In the genomic region with DNA sequence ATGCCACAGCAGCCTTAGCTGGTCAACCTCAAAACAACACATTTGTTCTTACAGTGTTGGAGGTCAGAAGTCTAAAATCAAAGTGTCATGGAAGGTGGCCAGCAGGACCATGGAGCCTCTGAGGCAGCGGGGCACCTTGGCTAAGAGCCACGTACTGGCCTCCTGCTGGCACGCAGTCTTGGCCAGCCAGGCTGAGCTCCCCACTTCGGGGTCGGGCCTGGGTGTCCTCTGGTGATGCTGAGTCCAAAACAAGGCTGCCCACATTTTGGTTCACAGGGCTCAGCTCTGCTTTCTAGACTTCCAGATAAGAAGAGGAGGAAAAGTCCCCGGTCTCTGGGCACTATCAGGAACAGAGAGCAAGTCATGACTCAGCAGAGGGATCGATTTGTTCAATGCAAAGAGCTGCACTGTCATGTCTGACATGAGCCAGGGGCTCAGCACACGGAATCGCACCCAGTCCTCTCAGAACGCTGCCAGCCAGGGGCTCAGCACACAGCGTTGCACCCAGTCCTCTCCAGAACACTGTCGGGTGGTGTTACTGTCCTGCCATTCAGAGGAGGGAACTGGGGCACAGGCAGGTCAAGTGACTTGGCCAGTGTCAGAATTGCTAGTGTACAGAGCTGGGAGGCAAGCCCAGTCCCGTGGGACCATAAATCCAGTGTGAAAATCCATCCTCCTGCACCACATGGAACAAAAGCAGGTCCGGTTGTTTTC, we compare ENCODE assay signal across 12 cellular contexts. TPM values are rescaled to one million over a fixed set of nuclear protein-coding genes. Genes with fewer than 3 reads are reported as not detected.
A peak's percentile ranks its signal among the peaks of the same experiment; 100 is the strongest.
DNase-seq lines count a peak whose midpoint lies in the region; ATAC-seq, FAIRE-seq and TF ChIP-seq lines count a peak whose summit lies in the region.
"Had no signal": no experiment of that assay in that cellular context is flagged by ENCODE, and none has a peak within 500 bp of the region (broad histone marks: within the 10 kb centered on the region; RNA-seq: fewer than 3 reads in every experiment).

No MANE protein-coding gene starts in this region.

- TF ChIP-seq POLR2A in endothelial cell of umbilical vein (IDR thresholded peaks at IDR 0.05; ENCODE audit: low read depth, low read length): no peak

- H3K9me3 ChIP-seq in endothelial cell of umbilical vein (replicated peaks; ENCODE audit: control insufficient read depth, insufficient read depth, low read length) (no peaks in the 10 kb centered on the region), muscle layer of duodenum (ENCODE audit: control insufficient read depth in 1 of 2, low read length in 2 of 2) (no peaks in the 10 kb centered on the region), aorta (ENCODE audit: control insufficient read depth, low read length) (no peaks in the 10 kb centered on the region), MG63 (no peaks in the 10 kb centered on the region)
- H3K9me3 ChIP-seq: HAP-1 had no signal

- no peaks in the 10 kb centered on the region for H3K9me3 Mint-ChIP-seq in stimulated activated naive CD8-positive, alpha-beta T cell treated with anti-CD3 and anti-CD28 coated beads, Interleukin-15, Interleukin-2, amounts not matched to agents 100 ng/mL and 50 ng/mL, for 24 hours
- H3K9me3 Mint-ChIP-seq in stimulated activated naive CD8-positive, alpha-beta T cell treated with anti-CD3 and anti-CD28 coated beads, Interleukin-15, amount 100 ng/mL, for 72 hours: no peaks in the 10 kb centered on the region

- 41% methylated on average over 14 of the region's 14 CpGs for WGBS in aorta, 2 donors

- dilution Hi-C loops in endothelial cell of umbilical vein (cut with MboI; ENCODE audit: extremely low pct_ligation_motif_present, low sequenced_read_pairs): no loop called here

- no peaks in the 10 kb centered on the region for H3K9me1 ChIP-seq in endothelial cell of umbilical vein (replicated peaks; ENCODE audit: control insufficient read depth, extremely low read depth, insufficient read depth, low read length)

- peak overlapping the region; percentile 40 for H3K27ac Mint-ChIP-seq in stimulated activated naive CD8-positive, alpha-beta T cell treated with anti-CD3 and anti-CD28 coated beads, Interleukin-15, Interleukin-2, amounts not matched to agents 100 ng/mL and 50 ng/mL, for 24 hours
- H3K27ac Mint-ChIP-seq in stimulated activated naive CD8-positive, alpha-beta T cell treated with anti-CD3 and anti-CD28 coated beads, Interleukin-15, amount 100 ng/mL, for 72 hours: peak overlapping the region in 1 of 2 donors; percentile 63

- H3K36me3 Mint-ChIP-seq in stimulated activated naive CD8-positive, alpha-beta T cell treated with anti-CD3 and anti-CD28 coated beads, Interleukin-15, Interleukin-2, amounts not matched to agents 100 ng/mL and 50 ng/mL, for 24 hours (ENCODE audit: low read depth): peaks cover 11% of the 10 kb centered on the region

- no peaks in the 10 kb centered on the region for H3K27me3 Mint-ChIP-seq in stimulated activated naive CD8-positive, alpha-beta T cell treated with anti-CD3 and anti-CD28 coated beads, Interleukin-15, Interleukin-2, amounts not matched to agents 100 ng/mL and 50 ng/mL, for 24 hours
- no peaks in the 10 kb centered on the region for H3K27me3 Mint-ChIP-seq in stimulated activated naive CD8-positive, alpha-beta T cell treated with anti-CD3 and anti-CD28 coated beads, Interleukin-15, amount 100 ng/mL, for 72 hours

- H3K4me3 ChIP-seq in endothelial cell of umbilical vein (replicated peaks in 1 of 3; ENCODE audit: insufficient read depth in 1 of 3, low read depth in 1 of 3, low read length in 3 of 3) (no peak overlapping the region), muscle layer of duodenum (ENCODE audit: low read depth in 1 of 2, low read length in 2 of 2) (no peak overlapping the region), aorta (ENCODE audit: low read length in 2 of 2) (no peak overlapping the region), MG63 (no peak overlapping the region)
- H3K4me3 ChIP-seq: HAP-1 had no signal

- H3K4me1 ChIP-seq in endothelial cell of umbilical vein (ENCODE audit: control insufficient read depth, extremely low read depth, insufficient read depth, low read length): peaks cover 12% of the 10 kb centered on the region
- peaks cover 12% of the 10 kb centered on the region in 2 donors for H3K4me1 ChIP-seq in muscle layer of duodenum (ENCODE audit: control insufficient read depth in 1 of 2, insufficient read depth in 2 of 2, low read length in 2 of 2)
- no peaks in the 10 kb centered on the region for H3K4me1 ChIP-seq in aorta (ENCODE audit: control insufficient read depth in 1 of 2, insufficient read depth in 2 of 2, low read length in 2 of 2)
- H3K4me1 ChIP-seq: HAP-1 had no signal

- H4K20me1 ChIP-seq in endothelial cell of umbilical vein (replicated peaks; ENCODE audit: control insufficient read depth, extremely low read depth, insufficient read depth, low read length): no peaks in the 10 kb centered on the region

- peak overlapping the region; percentile 39 for H3K4me3 Mint-ChIP-seq in stimulated activated naive CD8-positive, alpha-beta T cell treated with anti-CD3 and anti-CD28 coated beads, Interleukin-15, Interleukin-2, amounts not matched to agents 100 ng/mL and 50 ng/mL, for 24 hours
- no peak overlapping the region for H3K4me3 Mint-ChIP-seq in stimulated activated naive CD8-positive, alpha-beta T cell treated with anti-CD3 and anti-CD28 coated beads, Interleukin-15, amount 100 ng/mL, for 72 hours

- peaks cover 44% of the 10 kb centered on the region for H3K4me1 Mint-ChIP-seq in stimulated activated naive CD8-positive, alpha-beta T cell treated with anti-CD3 and anti-CD28 coated beads, Interleukin-15, Interleukin-2, amounts not matched to agents 100 ng/mL and 50 ng/mL, for 24 hours (ENCODE audit: low read depth)
- H3K4me1 Mint-ChIP-seq in stimulated activated naive CD8-positive, alpha-beta T cell treated with anti-CD3 and anti-CD28 coated beads, Interleukin-15, amount 100 ng/mL, for 72 hours: peaks cover 52% of the 10 kb centered on the region

- H3K9ac ChIP-seq in endothelial cell of umbilical vein (replicated peaks; ENCODE audit: extremely low read depth, insufficient read depth, low read length): no peak overlapping the region

- H3K27me3 ChIP-seq in endothelial cell of umbilical vein (ENCODE audit: control insufficient read depth in 2 of 2, insufficient read depth in 2 of 2, low read length in 2 of 2): no peaks in the 10 kb centered on the region
- H3K27me3 ChIP-seq in muscle layer of duodenum (ENCODE audit: low read depth, low read length): no peaks in the 10 kb centered on the region
- H3K27me3 ChIP-seq in aorta (ENCODE audit: control insufficient read depth in 1 of 2, insufficient read depth in 2 of 2, low read length in 1 of 2): no peaks in the 10 kb centered on the region
- no peaks in the 10 kb centered on the region for H3K27me3 ChIP-seq in MG63

- peak overlapping the region; percentile 38 for H2AFZ ChIP-seq in endothelial cell of umbilical vein (ENCODE audit: low read depth, low read length)

- no peak for FAIRE-seq in endothelial cell of umbilical vein (lab: Jason Lieb, UNC)

- H3K79me2 ChIP-seq in endothelial cell of umbilical vein (ENCODE audit: control insufficient read depth, insufficient read depth, low read length): no peaks in the 10 kb centered on the region

- H3K27ac ChIP-seq in endothelial cell of umbilical vein (ENCODE audit: insufficient read depth, low read depth, low read length) (no peak overlapping the region), muscle layer of duodenum (ENCODE audit: low read length) (peak overlapping the region; percentile 36), aorta (ENCODE audit: low read depth in 1 of 2, low read length in 2 of 2) (no peak overlapping the region)

- no peak for TF ChIP-seq CTCF in endothelial cell of umbilical vein (IDR thresholded peaks at IDR 0.05; ENCODE audit: extremely low read depth in 1 of 2, insufficient read depth in 1 of 2, low read depth in 1 of 2, low read length in 2 of 2)

- CTCF ChIA-PET in endothelial cell of umbilical vein (lab: Charles Lee): interaction anchor here (1.0 to 2.3 kb wide), 8 partner anchors 13 to 397 kb away, joined by 3 to 8 read pairs (median 4); no protein-coding TSS in a partner anchor

- no peak overlapping the region for H3K4me2 ChIP-seq in endothelial cell of umbilical vein (ENCODE audit: insufficient read depth, low read length)

- no peak for DNase-seq in stimulated activated naive CD8-positive, alpha-beta T cell treated with anti-CD3 and anti-CD28 coated beads, Interleukin-15, amount 100 ng/mL, for 72 hours
- peak; percentile 29 for DNase-seq in endothelial cell of umbilical vein (ENCODE audit: low read depth, low spot score)
- DNase-seq in aorta: no peak
- no peak for DNase-seq in retina
- no peak for DNase-seq in stimulated activated CD4-positive, alpha-beta T cell treated with anti-CD3 and anti-CD28 coated beads, Interleukin-2, amount 100 ng/mL, for 24 hours
- DNase-seq in MG63: no peak
- DNase-seq: activated CD4-positive, alpha-beta T cell treated with anti-CD3 and anti-CD28 coated beads, Interleukin-2, amount 50 U/mL, for 1 hour; NCI-H1694 treated with DMSO at 0.1 percent for 48 hours had no signal

- no peaks in the 10 kb centered on the region for H3K36me3 ChIP-seq in endothelial cell of umbilical vein (ENCODE audit: control insufficient read depth in 2 of 2, extremely low read depth in 1 of 2, insufficient read depth in 2 of 2, low read length in 2 of 2)
- no peaks in the 10 kb centered on the region for H3K36me3 ChIP-seq in muscle layer of duodenum (ENCODE audit: control insufficient read depth in 1 of 2, insufficient read depth in 2 of 2, low read length in 2 of 2)
- no peaks in the 10 kb centered on the region for H3K36me3 ChIP-seq in aorta (ENCODE audit: control insufficient read depth in 1 of 2, insufficient read depth in 2 of 2, low read length in 1 of 2)
- no peaks in the 10 kb centered on the region for H3K36me3 ChIP-seq in MG63
- H3K36me3 ChIP-seq: HAP-1 had no signal

- no peak for ATAC-seq in stimulated activated naive CD8-positive, alpha-beta T cell treated with anti-CD3 and anti-CD28 coated beads, Interleukin-15, amount 100 ng/mL, for 72 hours
- ATAC-seq in aorta (ENCODE audit: low FRiP score): peak; percentile 45
- ATAC-seq: Panc1 had no signal

- no TSS peak for BruUV-seq in endothelial cell of umbilical vein (replicated peaks; lab: Mats Ljungman, UMichigan)

- intact Hi-C loops in endothelial cell of umbilical vein (cut with micrococcal nuclease) (no loop called here), aorta (cut with DNase I) (no loop called here)

- POLR2A ChIA-PET in endothelial cell of umbilical vein (lab: Charles Lee): no interaction called here

RNA-seq across cellular contexts. Expression of a gene that starts 2.5 kb away (rescaled TPM):
- 32.5 and 52.4 TPM in 2 replicates for total RNA-seq in endothelial cell of umbilical vein
- 65.2 and 83.3 TPM in 2 replicates for polyA plus RNA-seq in endothelial cell of umbilical vein
- polyA plus RNA-seq in endothelial cell of umbilical vein (2011; cell fraction: cytosol; rRNA removed): 27.0 and 35.2 TPM in 2 replicates
- polyA plus RNA-seq in endothelial cell of umbilical vein (2011; cell fraction: nucleus; rRNA removed): 39.8 and 48.8 TPM in 2 replicates
- 33.2 and 63.8 TPM in 2 replicates for polyA plus RNA-seq in endothelial cell of umbilical vein (2012)
- polyA minus RNA-seq in endothelial cell of umbilical vein: 59.6 and 74.2 TPM in 2 replicates
- not detected for polyA minus RNA-seq in endothelial cell of umbilical vein (2011; cell fraction: cytosol; rRNA and poly(A)+ RNA removed)
- 21.3 and 25.5 TPM in 2 replicates for polyA minus RNA-seq in endothelial cell of umbilical vein (2011; cell fraction: nucleus; rRNA and poly(A)+ RNA removed)
- 10 to 100 TPM; 61.0 to 64.0 TPM for total RNA-seq in aorta
- 10 to 100 TPM; 26.8 to 47.1 TPM for polyA plus RNA-seq in aorta
- total RNA-seq in MG63 (2014; rRNA removed; shearing (Covaris generic); ENCODE audit: low replicate concordance): 1.2 and 1.8 TPM in 2 replicates

Comparison
In these comparisons a context has a peak if more than half of its experiments do, and no peak if none do; other contexts are left out.
1. RNA of a gene that starts 2.5 kb away (total RNA-seq): 61.0 to 64.0 TPM in aorta and 32.5 to 52.4 TPM in endothelial cell of umbilical vein; 1.2 to 1.8 TPM in MG63; every median in the first group is over 10 times any median in the second.